In the genomic region with DNA sequence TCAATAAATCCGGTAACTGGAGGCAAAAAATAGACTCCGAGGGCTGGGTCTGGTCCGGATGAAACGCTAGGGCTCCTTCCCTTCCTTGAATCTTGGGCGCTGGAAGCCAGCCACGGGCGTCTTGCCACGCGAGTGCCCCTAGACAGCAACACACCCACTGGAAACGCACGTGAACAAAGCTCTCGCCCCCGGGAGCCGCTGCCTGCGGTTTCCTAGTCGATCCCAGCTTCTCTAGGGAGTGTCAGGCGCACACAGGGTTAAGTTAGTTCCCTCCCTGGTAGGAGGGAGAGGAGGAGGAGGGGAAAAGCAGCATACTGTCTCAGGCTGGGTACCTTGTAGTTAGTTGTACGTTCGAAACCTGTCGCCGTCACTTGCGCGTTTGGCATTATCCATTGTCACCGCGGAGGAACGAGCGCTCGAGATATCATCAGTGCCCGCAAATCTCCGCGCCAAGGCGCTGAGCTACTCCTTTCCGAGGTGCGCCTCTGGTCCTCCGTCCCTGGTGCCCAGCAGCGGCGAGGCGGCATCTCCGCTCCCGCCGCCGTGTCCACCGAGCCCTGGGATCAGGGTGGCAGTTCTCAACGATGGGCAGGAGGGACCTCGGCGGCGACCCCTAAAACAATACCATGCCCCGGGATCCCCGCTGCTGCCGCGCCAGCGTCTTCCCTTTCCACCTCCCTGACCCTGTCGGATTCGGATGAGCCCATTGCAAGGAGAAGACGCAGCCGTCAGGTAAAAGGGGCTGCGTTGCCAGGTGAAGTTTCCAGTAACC, we compare ENCODE assay signal across 1 cellular context.
TF ChIP-seq lines count a peak whose summit lies in the region.

A gene with protein sequence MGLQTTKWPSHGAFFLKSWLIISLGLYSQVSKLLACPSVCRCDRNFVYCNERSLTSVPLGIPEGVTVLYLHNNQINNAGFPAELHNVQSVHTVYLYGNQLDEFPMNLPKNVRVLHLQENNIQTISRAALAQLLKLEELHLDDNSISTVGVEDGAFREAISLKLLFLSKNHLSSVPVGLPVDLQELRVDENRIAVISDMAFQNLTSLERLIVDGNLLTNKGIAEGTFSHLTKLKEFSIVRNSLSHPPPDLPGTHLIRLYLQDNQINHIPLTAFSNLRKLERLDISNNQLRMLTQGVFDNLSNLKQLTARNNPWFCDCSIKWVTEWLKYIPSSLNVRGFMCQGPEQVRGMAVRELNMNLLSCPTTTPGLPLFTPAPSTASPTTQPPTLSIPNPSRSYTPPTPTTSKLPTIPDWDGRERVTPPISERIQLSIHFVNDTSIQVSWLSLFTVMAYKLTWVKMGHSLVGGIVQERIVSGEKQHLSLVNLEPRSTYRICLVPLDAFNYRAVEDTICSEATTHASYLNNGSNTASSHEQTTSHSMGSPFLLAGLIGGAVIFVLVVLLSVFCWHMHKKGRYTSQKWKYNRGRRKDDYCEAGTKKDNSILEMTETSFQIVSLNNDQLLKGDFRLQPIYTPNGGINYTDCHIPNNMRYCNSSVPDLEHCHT (plus strand): TSS at position 342 of the 772 bp plus-strand sequence. CDS start 91,371 bp downstream, outside the sequence.

TF ChIP-seq in H1, 55 proteins besides CTCF, POLR2A, EP300 and RAD21 (continued from another document):
- peak; percentile 57 for TF ChIP-seq CTBP2 (IDR thresholded peaks at IDR 0.05; ENCODE audit: borderline replicate concordance, insufficient read depth, insufficient read length, low read length)
- no peak for TF ChIP-seq SP1 (IDR thresholded peaks at IDR 0.05; ENCODE audit: low read depth, low read length)
- TF ChIP-seq POU5F1 (IDR thresholded peaks at IDR 0.05; ENCODE audit: low read depth, low read length) = no peak
- no peak for TF ChIP-seq MAFK (IDR thresholded peaks at IDR 0.05; ENCODE audit: low read depth, low read length)
- TF ChIP-seq SIX5 (IDR thresholded peaks at IDR 0.05; ENCODE audit: low read depth, low read length) = no peak
- no peak for TF ChIP-seq SP2 (IDR thresholded peaks at IDR 0.05; ENCODE audit: low read length)
- TF ChIP-seq PHF8 (conservative IDR thresholded peaks at IDR 0.05; ENCODE audit: low read depth, low read length) = no peak
- TF ChIP-seq SAP30 (IDR thresholded peaks at IDR 0.05; ENCODE audit: insufficient read depth, insufficient replicate concordance, low read length) = no peak
- no peak for TF ChIP-seq RFX5 (IDR thresholded peaks at IDR 0.05; ENCODE audit: borderline replicate concordance, low read depth, low read length)
- peak; percentile 52 for TF ChIP-seq KDM4A (IDR thresholded peaks at IDR 0.05; ENCODE audit: low read depth, low read length, severe bottlenecking)
- no peak for TF ChIP-seq NANOG (IDR thresholded peaks at IDR 0.05; ENCODE audit: insufficient read depth, low read depth, low read length, poor library complexity, severe bottlenecking)
- TF ChIP-seq CREB1 (IDR thresholded peaks at IDR 0.05) = peak; percentile 13; the same call in 1 of the 2 replicates
- no peak for TF ChIP-seq SIN3A (conservative IDR thresholded peaks at IDR 0.05 in 1 of 2, IDR thresholded peaks at IDR 0.05 in 1 of 2; ENCODE audit: low read depth in 1 of 2, low read length in 2 of 2)
- no peak for TF ChIP-seq TBP (IDR thresholded peaks at IDR 0.05; ENCODE audit: low read depth, low read length)
- TF ChIP-seq ASH2L (IDR thresholded peaks at IDR 0.05; ENCODE audit: low read length) = peak; percentile 47
- no peak for TF ChIP-seq BACH1 (IDR thresholded peaks at IDR 0.05; ENCODE audit: low read length)
- no peak for TF ChIP-seq BCL11A (IDR thresholded peaks at IDR 0.05; ENCODE audit: low read depth in 2 of 2, low read length in 2 of 2)
- no peak for TF ChIP-seq RNF2 (IDR thresholded peaks at IDR 0.05; ENCODE audit: borderline replicate concordance, low read depth, low read length, missing control alignments, poor library complexity, severe bottlenecking)
- TF ChIP-seq JUND (IDR thresholded peaks at IDR 0.05; ENCODE audit: low read length) = no peak
- no peak for TF ChIP-seq CEBPB (IDR thresholded peaks at IDR 0.05; ENCODE audit: low read depth, low read length)
- no peak for TF ChIP-seq RXRA (IDR thresholded peaks at IDR 0.05; ENCODE audit: insufficient read depth, low read depth, low read length)
- peak; percentile 6 for TF ChIP-seq SUZ12 (IDR thresholded peaks at IDR 0.05; ENCODE audit: low read length)
- peak in 1 of 2 experiments; percentile 45; a peak in 1 of 4 replicates for TF ChIP-seq HDAC2 (IDR thresholded peaks at IDR 0.05; ENCODE audit: borderline replicate concordance in 1 of 2, low read depth in 2 of 2, low read length in 2 of 2)
- peak; percentile 23 for TF ChIP-seq EZH2 (IDR thresholded peaks at IDR 0.05; ENCODE audit: low read depth, low read length, severe bottlenecking)
